ENCODE assay signal across 35 cellular contexts in genomic region chr3:38186781-38187180, GRCh38.
"Had no signal": no experiment of that assay in that cellular context is flagged by ENCODE, and none has a peak within 500 bp of the region (broad histone marks: within the 10 kb centered on the region; RNA-seq: fewer than 3 reads in every experiment).

No MANE protein-coding gene starts in this region.

- DNase-seq: Karpas-422, Kasumi-1, MG63, MM.1S, MV-4-11, NCI-H1092, NCI-H1092 treated with DMSO at 0.1 percent for 48 hours, NCI-H1105, NCI-H1105 treated with DMSO at 0.1 percent for 48 hours, NCI-H1417, NCI-H1417 treated with DMSO at 0.1 percent for 48 hours, NCI-H1436, NCI-H1436 treated with DMSO at 0.1 percent for 48 hours, NCI-H146, NCI-H1694, NCI-H1694 treated with DMSO at 0.1 percent for 48 hours, NCI-H187, NCI-H187 treated with DMSO at 0.1 percent for 48 hours, NCI-H1930, NCI-H2029, NCI-H2029 treated with DMSO at 0.1 percent for 48 hours, NCI-H2081, NCI-H2081 treated with DMSO at 0.1 percent for 48 hours, NCI-H2107, NCI-H2171, NCI-H2171 treated with DMSO at 0.1 percent for 48 hours, NCI-H2227 treated with DMSO at 0.1 percent for 48 hours, NCI-H226, NCI-H345, NCI-H446, NCI-H446 treated with DMSO at 0.1 percent for 48 hours, NCI-H510A, NCI-H510A treated with DMSO at 0.1 percent for 48 hours, NCI-H524, NCI-H524 treated with DMSO at 0.1 percent for 48 hours had no signal

- H3K27me3 ChIP-seq: MG63 had no signal

- H3K4me3 ChIP-seq: MG63 had no signal
